ENCODE assay signal across 17 cellular contexts in genomic region chr2:219612605-219613286, GRCh38. TPM values are rescaled to one million over a fixed set of nuclear protein-coding genes. Genes with fewer than 3 reads are reported as not detected.
DNase-seq lines count a peak whose midpoint lies in the region; ATAC-seq lines count a peak whose summit lies in the region.
"Had no signal": no experiment of that assay in that cellular context is flagged by ENCODE, and none has a peak within 500 bp of the region (broad histone marks: within the 10 kb centered on the region; RNA-seq: fewer than 3 reads in every experiment).

No MANE protein-coding gene starts in this region.

- POLR2A ChIA-PET in naive thymus-derived CD8-positive, alpha-beta T cell (lab: Charles Lee) = no interaction called here

- no peaks in the 10 kb centered on the region for H3K27me3 ChIP-seq in GM23248 (replicated peaks; ENCODE audit: insufficient read depth)
- H3K27me3 ChIP-seq: ascending aorta, neural progenitor cell had no signal

- H3K27ac ChIP-seq in GM23248 = no peak overlapping the region
- H3K27ac ChIP-seq: ascending aorta, neural progenitor cell, skin epidermis had no signal

- H3K27ac Mint-ChIP-seq in naive thymus-derived CD8-positive, alpha-beta T cell = peak overlapping the region in 9 of 10 donors; percentile 63 to 92 (median 88)
- H3K27ac Mint-ChIP-seq: neural progenitor cell had no signal

- no peaks in the 10 kb centered on the region for H3K27me3 Mint-ChIP-seq in naive thymus-derived CD8-positive, alpha-beta T cell

- H3K9ac ChIP-seq in GM23248 = no peak overlapping the region
- H3K9ac ChIP-seq: neural progenitor cell had no signal

- no peaks in the 10 kb centered on the region for H3K9me3 ChIP-seq in GM23248 (ENCODE audit: low read depth)
- H3K9me3 ChIP-seq: ascending aorta had no signal

- H3K4me2 ChIP-seq in GM23248 (ENCODE audit: unreplicated experiment) = no peak overlapping the region
- H3K4me2 ChIP-seq: neural progenitor cell had no signal

- no peaks in the 10 kb centered on the region for H3K79me2 ChIP-seq in GM23248 (ENCODE audit: insufficient read depth)

- in situ Hi-C loops in GM23248 (cut with MboI) = no loop called here

- H3K4me1 ChIP-seq in GM23248 (ENCODE audit: insufficient read depth) = no peaks in the 10 kb centered on the region
- H3K4me1 ChIP-seq: ascending aorta, neural progenitor cell had no signal

- H3K36me3 Mint-ChIP-seq in naive thymus-derived CD8-positive, alpha-beta T cell = peaks cover 0 to 38% (median 9%) of the 10 kb centered on the region in 3 donors

- H3K4me3 Mint-ChIP-seq in naive thymus-derived CD8-positive, alpha-beta T cell = peak overlapping the region in 9 of 10 donors; percentile 28 to 83 (median 66)
- H3K4me3 Mint-ChIP-seq: neural progenitor cell had no signal

- peak; percentile 50 for ATAC-seq in GM21447 (IDR thresholded peaks at IDR 0.05; ENCODE audit: unreplicated experiment)
- ATAC-seq in naive thymus-derived CD8-positive, alpha-beta T cell = peak; percentile 72 to 93

- peak; percentile 13 for DNase-seq in NK-92 treated with Interleukin-12 subunit alpha and Interleukin-12 subunit beta, amount 100 ng/mL, for 24 hours (lab: John Stamatoyannopoulos, UW)
- DNase-seq in NK-92 (lab: John Stamatoyannopoulos, UW; ENCODE audit: unreplicated experiment) (no peak), RPMI8226 (peak; percentile 69), GM23248 (no peak), occipital lobe (lab: John Stamatoyannopoulos, UW) (no peak)
- DNase-seq in naive thymus-derived CD8-positive, alpha-beta T cell = peak in 7 of 10 donors; percentile 27 to 57 (median 52)
- no peak for DNase-seq in stimulated activated CD4-positive, alpha-beta T cell treated with anti-CD3 and anti-CD28 coated beads, Interleukin-12 subunit alpha, Interleukin-12 subunit beta, amount 100 ng/mL, for 4 hours
- DNase-seq: effector CD4-positive, alpha-beta T cell; foreskin melanocyte; kidney glomerular epithelial cell; NCI-H2171 treated with DMSO at 0.1 percent for 48 hours; Right ventricle myocardium superior had no signal

- H4K20me1 ChIP-seq in GM23248 (ENCODE audit: insufficient read depth) = no peaks in the 10 kb centered on the region

- H2AFZ ChIP-seq in GM23248 = no peak overlapping the region
- H2AFZ ChIP-seq: neural progenitor cell had no signal

- H3K9me3 Mint-ChIP-seq in naive thymus-derived CD8-positive, alpha-beta T cell = no peaks in the 10 kb centered on the region
- H3K9me3 Mint-ChIP-seq: neural progenitor cell had no signal

- peaks cover 16 to 22% (median 19%) of the 10 kb centered on the region in 4 donors for H3K4me1 Mint-ChIP-seq in naive thymus-derived CD8-positive, alpha-beta T cell

- WGBS in GM23248 (ENCODE audit: low coverage in 1 of 2, low lambda C conversion rate in 2 of 2, missing lambda C conversion rate in 2 of 2), 2 experiments = 87 to 89% methylated on average over 15 of the region's 15 CpGs

- no peaks in the 10 kb centered on the region for H3K36me3 ChIP-seq in GM23248 (ENCODE audit: low read depth)
- H3K36me3 ChIP-seq: neural progenitor cell had no signal

- no peaks in the 10 kb centered on the region for H3F3A ChIP-seq in GM23248 (ENCODE audit: insufficient read depth)

- H3K4me3 ChIP-seq in GM23248 = no peak overlapping the region
- H3K4me3 ChIP-seq: ascending aorta, neural progenitor cell, skin epidermis had no signal

- no peaks in the 10 kb centered on the region for H3K9me2 ChIP-seq in GM23248 (ENCODE audit: insufficient read depth)

RNA-seq across cellular contexts. Expression of gene SLC4A3, which starts 14.7 kb away (rescaled TPM):
- total RNA-seq in naive thymus-derived CD8-positive, alpha-beta T cell = under 1 TPM; 0.19 to 0.36 TPM
- polyA plus RNA-seq in naive thymus-derived CD8-positive, alpha-beta T cell = not detected
- 0.54 and 1.6 TPM in 2 replicates for total RNA-seq in GM23248 (2014; rRNA removed; shearing (Covaris generic))
- polyA plus RNA-seq in GM23248 (2016; fragmentation: Nextera tagmentation; extraction: Ambion mirVana) = 0.79 and 0.96 TPM in 2 replicates
- 32.1 TPM for total RNA-seq in occipital lobe

RNA-seq across cellular contexts. Expression of gene STK11IP, which starts 15.1 kb away (rescaled TPM):
- 10 to 100 TPM; 42.7 to 50.2 TPM for total RNA-seq in naive thymus-derived CD8-positive, alpha-beta T cell
- 1 to 10 TPM; 5.4 to 9.3 (median 6.6) TPM for polyA plus RNA-seq in naive thymus-derived CD8-positive, alpha-beta T cell
- total RNA-seq in GM23248 (2014; rRNA removed; shearing (Covaris generic)) = 10.5 and 13.9 TPM in 2 replicates
- polyA plus RNA-seq in GM23248 (2016; fragmentation: Nextera tagmentation; extraction: Ambion mirVana) = 7.3 and 7.9 TPM in 2 replicates
- total RNA-seq in occipital lobe = 14.7 TPM

RNA-seq across cellular contexts. Expression of gene INHA, which starts 40.6 kb away (rescaled TPM):
- total RNA-seq in naive thymus-derived CD8-positive, alpha-beta T cell = not detected
- not detected for polyA plus RNA-seq in naive thymus-derived CD8-positive, alpha-beta T cell
- total RNA-seq in GM23248 (2014; rRNA removed; shearing (Covaris generic)) = 0.11 TPM in 1 of 2 replicates, not detected in the other
- 0.19 and 0.36 TPM in 2 replicates for polyA plus RNA-seq in GM23248 (2016; fragmentation: Nextera tagmentation; extraction: Ambion mirVana)
- not detected for total RNA-seq in occipital lobe
- total RNA-seq: ascending aorta, urinary bladder had no signal

RNA-seq across cellular contexts. Expression of gene OBSL1, which starts 41.4 kb away (rescaled TPM):
- total RNA-seq in naive thymus-derived CD8-positive, alpha-beta T cell = 1 to 10 TPM in 1 of 2 experiments, under 1 TPM in 1; 0.96 to 1.1 TPM
- polyA plus RNA-seq in naive thymus-derived CD8-positive, alpha-beta T cell = not detected
- 68.7 and 84.9 TPM in 2 replicates for total RNA-seq in GM23248 (2014; rRNA removed; shearing (Covaris generic))
- polyA plus RNA-seq in GM23248 (2016; fragmentation: Nextera tagmentation; extraction: Ambion mirVana) = 12.8 and 13.8 TPM in 2 replicates
- 39.9 TPM for total RNA-seq in occipital lobe

Comparison
In these comparisons a context has a peak if more than half of its experiments do, and no peak if none do; other contexts are left out.
1. DNase-seq: peak in NK-92 treated with Interleukin-12 subunit alpha and Interleukin-12 subunit beta, amount 100 ng/mL, for 24 hours (single experiment), RPMI8226 (single experiment) and naive thymus-derived CD8-positive, alpha-beta T cell (7 of 10); none in NK-92 (single experiment), GM23248 (single experiment), stimulated activated CD4-positive, alpha-beta T cell treated with anti-CD3 and anti-CD28 coated beads, Interleukin-12 subunit alpha, Interleukin-12 subunit beta, amount 100 ng/mL, for 4 hours (single experiment) and occipital lobe (single experiment).
2. RNA of gene SLC4A3, which starts 14.7 kb away (total RNA-seq): 32.1 TPM in occipital lobe (single experiment); 0.54 to 1.6 TPM in GM23248 and 0.19 to 0.36 TPM in naive thymus-derived CD8-positive, alpha-beta T cell; every median in the first group is over 10 times any median in the second.